Comparison of ENCODE assay signal across 12 cellular contexts in the genomic region with DNA sequence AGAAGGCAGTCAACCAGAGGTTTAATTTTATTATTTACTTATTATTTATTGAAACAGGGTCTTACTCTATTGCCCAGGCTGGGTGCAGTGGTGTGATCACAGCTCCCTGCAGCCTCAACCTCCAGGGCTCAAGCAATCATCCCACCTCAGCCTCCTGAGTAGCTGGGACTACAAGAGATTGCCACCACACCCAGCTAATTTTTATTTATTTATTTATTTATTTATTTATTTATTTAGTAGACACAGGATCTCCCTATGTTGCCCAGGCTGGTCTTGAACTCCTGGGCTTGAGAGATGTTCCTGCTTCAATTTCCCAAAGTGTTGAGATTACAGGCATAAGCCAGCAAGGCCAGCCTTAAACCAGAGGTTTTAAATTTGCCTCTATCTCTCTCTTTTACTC.
"Had no signal": no experiment of that assay in that cellular context is flagged by ENCODE, and none has a peak within 500 bp of the region (broad histone marks: within the 10 kb centered on the region; RNA-seq: fewer than 3 reads in every experiment).

No MANE protein-coding gene starts in this region.

- H3K36me3 ChIP-seq: MG63 had no signal

- H3K9ac ChIP-seq: KMS-11 had no signal

- H3K27ac ChIP-seq: KMS-11 had no signal

- H3K4me2 ChIP-seq: KMS-11 had no signal

- DNase-seq: NCI-H1048, NCI-H1417 treated with DMSO at 0.1 percent for 48 hours, NCI-H187, NCI-H187 treated with DMSO at 0.1 percent for 48 hours, NCI-H1930, NCI-H2081 treated with DMSO at 0.1 percent for 48 hours, NCI-H2107, NCI-H345, NCI-H510A, NCI-H510A treated with DMSO at 0.1 percent for 48 hours had no signal

- H3K27me3 ChIP-seq: MG63 had no signal

- H3K9me3 ChIP-seq: MG63 had no signal

- H3K4me3 ChIP-seq: MG63 had no signal
